In the genomic region with DNA sequence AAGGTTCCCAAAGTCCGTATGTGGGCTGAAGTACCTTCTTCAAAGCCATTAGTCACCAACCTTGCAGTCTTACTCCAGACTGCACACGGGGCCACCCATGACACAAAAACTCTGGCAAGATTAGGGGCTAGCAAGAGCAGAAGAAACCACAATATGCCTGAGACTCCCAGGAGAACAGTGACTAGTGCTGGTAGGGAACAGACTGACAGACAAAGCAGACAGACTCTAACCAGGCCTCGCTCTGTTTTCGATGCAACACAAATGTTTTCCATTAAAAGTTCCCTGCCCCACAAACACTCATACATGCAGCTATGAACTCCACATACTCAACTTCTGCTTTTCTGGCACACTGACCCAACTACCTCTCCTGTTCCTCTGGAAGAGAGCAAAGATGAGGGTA, we compare ENCODE assay signal across 10 cellular contexts.
DNase-seq lines count a peak whose midpoint lies in the region; ATAC-seq, FAIRE-seq and TF ChIP-seq lines count a peak whose summit lies in the region.
"Had no signal": no experiment of that assay in that cellular context is flagged by ENCODE, and none has a peak within 500 bp of the region (broad histone marks: within the 10 kb centered on the region; RNA-seq: fewer than 3 reads in every experiment).

No MANE protein-coding gene starts in this region.

- no peak overlapping the region for H3K4ac ChIP-seq in trophoblast cell (ENCODE audit: low read depth, low read length)

- no peak overlapping the region for H2BK5ac ChIP-seq in trophoblast cell (ENCODE audit: low read depth, low read length, poor library complexity)

- H3K36me3 ChIP-seq in OCI-LY1 (ENCODE audit: insufficient read depth, low read length): no peaks in the 10 kb centered on the region
- peaks cover 3 to 14% of the 10 kb centered on the region in 2 experiments for H3K36me3 ChIP-seq in trophoblast cell (ENCODE audit: control insufficient read depth in 1 of 2, insufficient read depth in 2 of 2, low read length in 2 of 2)

- H3K4me3 ChIP-seq in OCI-LY1 (ENCODE audit: low read depth, low read length, poor library complexity, severe bottlenecking) (no peak overlapping the region), fibroblast of mammary gland (ENCODE audit: control insufficient read depth, low read depth, low read length) (no peak overlapping the region), trophoblast cell (ENCODE audit: low read depth, low read length) (no peak overlapping the region)

- no peak overlapping the region for H2BK120ac ChIP-seq in trophoblast cell (ENCODE audit: insufficient read depth, low read length, poor library complexity)

- no peaks in the 10 kb centered on the region for H3K9me2 ChIP-seq in OCI-LY1 (ENCODE audit: low read depth, low read length)

- H3K27ac ChIP-seq in OCI-LY1 (ENCODE audit: low read depth, low read length, poor library complexity, severe bottlenecking) (peak overlapping the region; percentile 47), trophoblast cell (ENCODE audit: low read depth, low read length) (no peak overlapping the region)
- H3K27ac ChIP-seq: epithelial cell of prostate had no signal

- H4K91ac ChIP-seq in trophoblast cell (ENCODE audit: low read depth, low read length): no peak overlapping the region

- H2BK12ac ChIP-seq in trophoblast cell (ENCODE audit: low read length): no peak overlapping the region

- peak overlapping the region; percentile 2 for H3K23ac ChIP-seq in trophoblast cell (ENCODE audit: low read length)

- no peak for FAIRE-seq in RCC 7860 (lab: Jason Lieb, UNC)

- no peak overlapping the region for H2AK5ac ChIP-seq in trophoblast cell (ENCODE audit: low read length)

- H3K4me2 ChIP-seq in OCI-LY1 (ENCODE audit: low read length): no peak overlapping the region
- no peak overlapping the region for H3K4me2 ChIP-seq in trophoblast cell (ENCODE audit: low read length)

- H3K9me3 ChIP-seq in OCI-LY1 (ENCODE audit: low read length): no peaks in the 10 kb centered on the region
- no peaks in the 10 kb centered on the region for H3K9me3 ChIP-seq in trophoblast cell (ENCODE audit: insufficient read depth, low read depth, low read length)

- no peak for TF ChIP-seq POLR2A in erythroblast (IDR thresholded peaks at IDR 0.05; ENCODE audit: low read length)

- H3F3A ChIP-seq in OCI-LY1 (ENCODE audit: insufficient read depth, low read length): no peaks in the 10 kb centered on the region

- no CpG with 5 or more reads among the region's 4 CpGs for WGBS in trophoblast cell (ENCODE audit: extremely low coverage, insufficient coverage, insufficient read length)

- H4K12ac ChIP-seq in trophoblast cell (ENCODE audit: low read depth, low read length): no peak overlapping the region

- H3K79me2 ChIP-seq in OCI-LY1 (ENCODE audit: insufficient read depth, low read length) (no peaks in the 10 kb centered on the region), trophoblast cell (ENCODE audit: control insufficient read depth, insufficient read depth, low read length, poor library complexity) (no peaks in the 10 kb centered on the region)

- no peaks in the 10 kb centered on the region for H3K27me3 ChIP-seq in OCI-LY1 (ENCODE audit: insufficient read depth, low read length)
- H3K27me3 ChIP-seq in trophoblast cell (ENCODE audit: insufficient read depth, low read length): no peaks in the 10 kb centered on the region

- no peaks in the 10 kb centered on the region for H3K79me1 ChIP-seq in trophoblast cell (ENCODE audit: low read length)

- H3K14ac ChIP-seq in trophoblast cell (ENCODE audit: low read length): no peak overlapping the region

- H3K9ac ChIP-seq in OCI-LY1 (ENCODE audit: low read length) (no peak overlapping the region), trophoblast cell (ENCODE audit: low read length) (no peak overlapping the region)

- no peaks in the 10 kb centered on the region for H4K20me1 ChIP-seq in OCI-LY1 (ENCODE audit: insufficient read depth, low read length)

- H3K18ac ChIP-seq in trophoblast cell (ENCODE audit: low read length): no peak overlapping the region

- DNase-seq in GF-D8 (lab: John Stamatoyannopoulos, UW) (peak; percentile 10), fibroblast of mammary gland (ENCODE audit: low read depth) (peak; percentile 98), trophoblast cell (peak in 1 of 2 donors; percentile 20), RCC 7860 (ENCODE audit: low spot score) (no peak), activated gamma-delta T cell treated with Interleukin-2 at 50 U/mL for 16 hours (no peak), erythroblast (lab: John Stamatoyannopoulos, UW) (no peak)
- DNase-seq: activated T-cell treated with anti-CD3 and anti-CD28 coated beads, Interleukin-2, amount 50 U/mL, for 1 hour had no signal

- H2AFZ ChIP-seq in OCI-LY1 (ENCODE audit: low read length) (no peak overlapping the region), trophoblast cell (ENCODE audit: insufficient read depth, low read length, poor library complexity) (no peak overlapping the region)

- H4K8ac ChIP-seq in trophoblast cell (ENCODE audit: low read depth, low read length): no peak overlapping the region

- TF ChIP-seq CTCF in OCI-LY1 (IDR thresholded peaks at IDR 0.05; ENCODE audit: low read length) (no peak), fibroblast of mammary gland (conservative IDR thresholded peaks at IDR 0.05; ENCODE audit: control insufficient read depth, insufficient read depth, low read depth, low read length) (no peak)

- no peak for ATAC-seq in HG03097 (IDR thresholded peaks at IDR 0.05; ENCODE audit: low FRiP score, unreplicated experiment)

- H3K4me1 ChIP-seq in OCI-LY1 (ENCODE audit: insufficient read depth, low read length, severe bottlenecking) (peaks cover 11% of the 10 kb centered on the region), trophoblast cell (ENCODE audit: control insufficient read depth in 1 of 2, insufficient read depth in 2 of 2, low read length in 2 of 2) (no peaks in the 10 kb centered on the region)

Comparison
In these comparisons a context has a peak if more than half of its experiments do, and no peak if none do; other contexts are left out.
1. DNase-seq: peak in GF-D8 (single experiment) and fibroblast of mammary gland (single experiment); none in RCC 7860 (single experiment), activated gamma-delta T cell treated with Interleukin-2 at 50 U/mL for 16 hours (single experiment) and erythroblast (0 of 2).